Comparison of ENCODE assay signal across 11 cellular contexts in the genomic region with DNA sequence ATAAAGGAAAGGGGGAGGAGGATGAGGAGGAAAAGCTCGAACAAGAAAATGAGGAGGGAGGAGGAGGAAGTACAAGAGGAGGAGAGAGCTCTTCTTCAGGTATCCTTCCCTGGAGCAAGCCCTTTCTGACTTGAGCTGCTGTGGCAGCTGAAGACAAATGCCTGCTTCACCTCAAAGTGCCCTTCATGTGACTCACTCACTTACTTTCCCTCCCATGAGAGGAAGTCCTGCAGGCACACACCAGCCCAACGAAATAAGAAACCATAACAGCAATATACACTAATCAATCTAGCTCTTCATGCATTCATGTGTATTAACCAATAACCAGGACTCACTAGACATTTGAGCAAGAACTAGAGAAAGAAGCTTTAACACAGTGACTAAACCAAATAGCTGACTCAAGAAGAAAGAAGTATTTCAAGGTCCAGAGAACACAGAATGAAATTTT.
A peak's percentile ranks its signal among the peaks of the same experiment; 100 is the strongest.
DNase-seq lines count a peak whose midpoint lies in the region; ATAC-seq, FAIRE-seq and TF ChIP-seq lines count a peak whose summit lies in the region.
"Had no signal": no experiment of that assay in that cellular context is flagged by ENCODE, and none has a peak within 500 bp of the region (broad histone marks: within the 10 kb centered on the region; RNA-seq: fewer than 3 reads in every experiment).

No MANE protein-coding gene starts in this region.

- no peaks in the 10 kb centered on the region for H3K36me3 ChIP-seq in RWPE2 (ENCODE audit: low read depth)
- no peaks in the 10 kb centered on the region for H3K36me3 ChIP-seq in vagina
- H3K36me3 ChIP-seq in mucosa of descending colon (ENCODE audit: low read depth), result no peaks in the 10 kb centered on the region

- DNase-seq in GM12891 (ENCODE audit: insufficient read length, low spot score), result peak; percentile 17
- no peak for DNase-seq in RWPE2 (ENCODE audit: low spot score)
- no peak for DNase-seq in vagina (ENCODE audit: extremely low spot score in 2 of 2)
- no peak for DNase-seq in stimulated activated CD4-positive, alpha-beta T cell treated with anti-CD3 and anti-CD28 coated beads, Interleukin-4, amount 100 ng/mL, for 24 hours
- DNase-seq in mucosa of descending colon, result no peak
- no peak for DNase-seq in NCI-H2107 (lab: John Stamatoyannopoulos, UW)
- DNase-seq: activated naive CD4-positive, alpha-beta T cell treated with Interleukin-2 at 50 U/mL for 16 hours; CD4-positive, CD25-positive, alpha-beta regulatory T cell; SK-N-SH had no signal

- H3K4me3 ChIP-seq in RWPE2 (ENCODE audit: severe bottlenecking), result no peak overlapping the region
- no peak overlapping the region for H3K4me3 ChIP-seq in vagina
- no peak overlapping the region for H3K4me3 ChIP-seq in mucosa of descending colon

- no peaks in the 10 kb centered on the region for H3K9me3 ChIP-seq in RWPE2 (ENCODE audit: severe bottlenecking)
- no peaks in the 10 kb centered on the region for H3K9me3 ChIP-seq in vagina
- no peaks in the 10 kb centered on the region for H3K9me3 ChIP-seq in mucosa of descending colon
- H3K9me3 ChIP-seq: SK-N-SH had no signal

- H3K27ac ChIP-seq in RWPE2 (ENCODE audit: poor library complexity, severe bottlenecking), result no peak overlapping the region
- H3K27ac ChIP-seq in vagina, result no peak overlapping the region

- H3K4me1 ChIP-seq in RWPE2 (ENCODE audit: insufficient read depth, poor library complexity, severe bottlenecking) (no peaks in the 10 kb centered on the region), vagina (no peaks in the 10 kb centered on the region), mucosa of descending colon (ENCODE audit: low read depth) (no peaks in the 10 kb centered on the region)

- intact Hi-C loops in vagina (cut with DNase I) (no loop called here), mucosa of descending colon (cut with DNase I, micrococcal nuclease) (no loop called here)

- H3K27me3 ChIP-seq in RWPE2 (ENCODE audit: insufficient read depth, poor library complexity, severe bottlenecking), result no peaks in the 10 kb centered on the region
- H3K27me3 ChIP-seq in vagina, result no peaks in the 10 kb centered on the region

- no peak for TF ChIP-seq POLR2A in GM12891 (IDR thresholded peaks at IDR 0.05; ENCODE audit: low read depth, low read length)
- no peak for TF ChIP-seq POLR2A in vagina (IDR thresholded peaks at IDR 0.05)

- peak; percentile 74 for FAIRE-seq in GM12891 (lab: Jason Lieb, UNC)

- peak; percentile 96 for ATAC-seq in GM19468 (IDR thresholded peaks at IDR 0.05; ENCODE audit: extremely low read depth, unreplicated experiment)
- peak; percentile 83 for ATAC-seq in HG03095 (IDR thresholded peaks at IDR 0.05; ENCODE audit: unreplicated experiment)
- peak; percentile 90 for ATAC-seq in RWPE2 (ENCODE audit: low read depth)
- no peak for ATAC-seq in mucosa of descending colon

- TF ChIP-seq CTCF in RWPE2 (IDR thresholded peaks at IDR 0.05; ENCODE audit: poor library complexity, severe bottlenecking), result no peak
- no peak for TF ChIP-seq CTCF in vagina (IDR thresholded peaks at IDR 0.05)
- no peak for TF ChIP-seq CTCF in mucosa of descending colon (IDR thresholded peaks at IDR 0.05)

TF ChIP-seq in GM12891, 5 proteins besides CTCF, POLR2A, EP300 and RAD21:
- peak; percentile 73 for TF ChIP-seq SPI1 (IDR thresholded peaks at IDR 0.05; ENCODE audit: low read depth, low read length)
- TF ChIP-seq POU2F2 (IDR thresholded peaks at IDR 0.05; ENCODE audit: low read depth, low read length), result no peak
- no peak for TF ChIP-seq PAX5 (IDR thresholded peaks at IDR 0.05; ENCODE audit: insufficient read depth, low read length, severe bottlenecking)
